In genomic region chr3:172315401-172316091, GRCh38 we compare ENCODE assay signal across 11 cellular contexts.
DNase-seq lines count a peak whose midpoint lies in the region; ATAC-seq, FAIRE-seq and TF ChIP-seq lines count a peak whose summit lies in the region.
"Had no signal": no experiment of that assay in that cellular context is flagged by ENCODE, and none has a peak within 500 bp of the region (broad histone marks: within the 10 kb centered on the region; RNA-seq: fewer than 3 reads in every experiment).

No MANE protein-coding gene starts in this region.

- DNase-seq in H54 (ENCODE audit: insufficient read length, low spot score) (peak; percentile 14), RPMI7951 (ENCODE audit: low read depth) (peak; percentile 68), fibroblast of lung (ENCODE audit: low read depth in 2 of 2) (peak; percentile 81 to 88), gastrocnemius medialis (no peak), substantia nigra (lab: John Stamatoyannopoulos, UW) (no peak)
- DNase-seq in activated CD8-positive, alpha-beta memory T cell treated with anti-CD3 and anti-CD28 coated beads, Interleukin-2, amount 50 U/mL, for 48 hours, result no peak
- DNase-seq: effector memory CD8-positive, alpha-beta T cell had no signal

- FAIRE-seq in H54 (lab: Jason Lieb, UNC), result no peak

- H3K36me3 ChIP-seq in fibroblast of lung (ENCODE audit: control insufficient read depth, insufficient read depth, low read length), result no peaks in the 10 kb centered on the region
- peaks cover 0 to 14% of the 10 kb centered on the region in 2 donors for H3K36me3 ChIP-seq in gastrocnemius medialis

- no peak overlapping the region for H3K4me3 ChIP-seq in fibroblast of lung (replicated peaks in 1 of 4; ENCODE audit: control extremely low read depth in 1 of 4, insufficient read depth in 1 of 4, low read depth in 3 of 4, low read length in 4 of 4)
- H3K4me3 ChIP-seq in gastrocnemius medialis, result no peak overlapping the region

- H3K9ac ChIP-seq in fibroblast of lung (ENCODE audit: insufficient read depth, low read length), result no peak overlapping the region
- H3K9ac ChIP-seq: KMS-11 had no signal

- no peaks in the 10 kb centered on the region for H4K20me1 ChIP-seq in fibroblast of lung (ENCODE audit: control insufficient read depth, extremely low read depth, insufficient read depth, low read length)

- no peaks in the 10 kb centered on the region for H3K27me3 ChIP-seq in fibroblast of lung (ENCODE audit: control insufficient read depth, insufficient read depth, low read length)
- H3K27me3 ChIP-seq in gastrocnemius medialis, result no peaks in the 10 kb centered on the region

- H3K9me3 ChIP-seq in fibroblast of lung (ENCODE audit: control insufficient read depth, insufficient read depth, low read depth, low read length) (no peaks in the 10 kb centered on the region), gastrocnemius medialis (no peaks in the 10 kb centered on the region)

- TF ChIP-seq CTCF in fibroblast of lung (conservative IDR thresholded peaks at IDR 0.05 in 1 of 2, IDR thresholded peaks at IDR 0.05 in 1 of 2; ENCODE audit: low read depth in 1 of 2, low read length in 2 of 2) (no peak), gastrocnemius medialis (IDR thresholded peaks at IDR 0.05 in 4 of 5, conservative IDR thresholded peaks at IDR 0.05 in 1 of 5) (no peak)

- intact Hi-C loops in gastrocnemius medialis (cut with DNase I; ENCODE audit: low total_unique reads), result no loop called here

- H3K4me1 ChIP-seq in fibroblast of lung (ENCODE audit: control insufficient read depth, extremely low read depth, insufficient read depth, low read length), result peaks cover 45% of the 10 kb centered on the region
- H3K4me1 ChIP-seq in gastrocnemius medialis, result peaks cover 83 to 86% of the 10 kb centered on the region in 2 donors

- TF ChIP-seq POLR2A in H54 (IDR thresholded peaks at IDR 0.05; ENCODE audit: low read depth, low read length) (no peak), gastrocnemius medialis (IDR thresholded peaks at IDR 0.05) (no peak)

- H3K79me2 ChIP-seq in fibroblast of lung (ENCODE audit: control insufficient read depth, insufficient read depth, low read length), result peaks cover 4% of the 10 kb centered on the region

- ATAC-seq in gastrocnemius medialis, result peak in 1 of 2 donors; percentile 14
- ATAC-seq in HG02571 (IDR thresholded peaks at IDR 0.05; ENCODE audit: unreplicated experiment), result no peak
- no peak for ATAC-seq in GM21529 (IDR thresholded peaks at IDR 0.05; ENCODE audit: unreplicated experiment)
- ATAC-seq: effector memory CD8-positive, alpha-beta T cell; WTC11 had no signal

- in situ Hi-C loops in gastrocnemius medialis (cut with MboI; ENCODE audit: low sequenced_read_pairs in 4 of 4), result loop anchor here in 1 of 4 donors (25.0 kb wide), 1 partner anchor 278 kb away; the partner anchor contains the start of gene FNDC3B

- H3K27ac ChIP-seq in fibroblast of lung (ENCODE audit: insufficient read depth, low read length), result peak overlapping the region; percentile 96
- H3K27ac ChIP-seq in gastrocnemius medialis, result peak overlapping the region; percentile 1 to 88 (median 80)
- H3K27ac ChIP-seq in substantia nigra (ENCODE audit: low read depth, low read length, poor library complexity, severe bottlenecking), result no peak overlapping the region
- H3K27ac ChIP-seq: KMS-11 had no signal

- no peak overlapping the region for H2AFZ ChIP-seq in fibroblast of lung (ENCODE audit: low read length)

- H3K4me2 ChIP-seq in fibroblast of lung (ENCODE audit: extremely low read depth, insufficient read depth, low read length), result peak overlapping the region; percentile 1
- H3K4me2 ChIP-seq: KMS-11 had no signal

Comparison
In these comparisons a context has a peak if more than half of its experiments do, and no peak if none do; other contexts are left out.
1. DNase-seq: peak in H54 (single experiment), RPMI7951 (single experiment) and fibroblast of lung (2 of 2); none in gastrocnemius medialis (0 of 2), substantia nigra (0 of 49) and activated CD8-positive, alpha-beta memory T cell treated with anti-CD3 and anti-CD28 coated beads, Interleukin-2, amount 50 U/mL, for 48 hours (single experiment).